8 cellular contexts compared by ENCODE assay signal in genomic region chr20:34708621-34709043, GRCh38. TPM values are rescaled to one million over a fixed set of nuclear protein-coding genes. Genes with fewer than 3 reads are reported as not detected.
A peak's percentile ranks its signal among the peaks of the same experiment; 100 is the strongest.
DNase-seq lines count a peak whose midpoint lies in the region; ATAC-seq and TF ChIP-seq lines count a peak whose summit lies in the region.

No MANE protein-coding gene starts in this region.

- peak overlapping the region; percentile 76 for H3K27ac Mint-ChIP-seq in T-helper 2 cell treated with Interferon-gamma antibody and Interleukin-4, amounts not matched to agents 5 μg/mL and 100 μg/mL, for 36 hours
- H3K27ac Mint-ChIP-seq in MCF 10A (ENCODE audit: low read depth, unreplicated experiment) = no peak overlapping the region

- H3K9me3 Mint-ChIP-seq in T-helper 2 cell treated with Interferon-gamma antibody and Interleukin-4, amounts not matched to agents 5 μg/mL and 100 μg/mL, for 36 hours = no peaks in the 10 kb centered on the region
- H3K9me3 Mint-ChIP-seq in MCF 10A (ENCODE audit: unreplicated experiment) = no peaks in the 10 kb centered on the region

- peak; percentile 11 for ATAC-seq in GM19023 (IDR thresholded peaks at IDR 0.05; ENCODE audit: unreplicated experiment)

- H3K4me1 Mint-ChIP-seq in T-helper 2 cell treated with Interferon-gamma antibody and Interleukin-4, amounts not matched to agents 5 μg/mL and 100 μg/mL, for 36 hours (ENCODE audit: low read depth) = peaks cover 30% of the 10 kb centered on the region
- H3K4me1 Mint-ChIP-seq in MCF 10A (ENCODE audit: insufficient read depth, unreplicated experiment) = peaks cover 25% of the 10 kb centered on the region

- CTCF ChIA-PET in MCF 10A (lab: Yijun Ruan, JAX) = interaction anchor here (0.6 to 1.6 kb wide), 12 partner anchors 14 to 396 kb away, joined by 3 to 16 read pairs (median 3); no protein-coding TSS in a partner anchor

- peaks cover 7% of the 10 kb centered on the region for H3K27me3 Mint-ChIP-seq in T-helper 2 cell treated with Interferon-gamma antibody and Interleukin-4, amounts not matched to agents 5 μg/mL and 100 μg/mL, for 36 hours (ENCODE audit: low read depth)
- H3K27me3 Mint-ChIP-seq in MCF 10A (ENCODE audit: insufficient read depth, unreplicated experiment) = no peaks in the 10 kb centered on the region

- intact Hi-C loops in MCF 10A (cut with micrococcal nuclease) = loop anchor here (5.0 kb wide), 1 partner anchor 396 kb away; no protein-coding TSS in a partner anchor

- in situ Hi-C loops in KBM-7 (cut with MboI; ENCODE audit: low pct_unique_long_range_greater_than_20kb, low sequenced_read_pairs) = loop anchor here (10.0 to 25.0 kb wide), 2 partner anchors 174 to 396 kb away; partner anchors contain the start of gene AHCY

- BruUV-seq in MCF 10A (replicated peaks; lab: Mats Ljungman, UMichigan) = no TSS peak

- H3K4me3 Mint-ChIP-seq in T-helper 2 cell treated with Interferon-gamma antibody and Interleukin-4, amounts not matched to agents 5 μg/mL and 100 μg/mL, for 36 hours = peak overlapping the region; percentile 85
- peak overlapping the region; percentile 80 for H3K4me3 Mint-ChIP-seq in MCF 10A (ENCODE audit: unreplicated experiment)

- DNase-seq in AG09319 (ENCODE audit: extremely low read depth, low read depth) (no peak), KBM-7 (peak; percentile 76), MCF 10A (ENCODE audit: unreplicated experiment) (peak; percentile 33), iris pigment epithelial cell (ENCODE audit: low read depth) (peak; percentile 43), NCI-H446 (lab: John Stamatoyannopoulos, UW) (no peak)
- DNase-seq in T-helper 2 cell treated with Interferon-gamma antibody and Interleukin-4, amounts not matched to agents 5 μg/mL and 100 μg/mL, for 36 hours (ENCODE audit: low spot score) = peak; percentile 56
- DNase-seq in stimulated activated CD4-positive, alpha-beta T cell treated with anti-CD3 and anti-CD28 coated beads, Interleukin-12 subunit alpha, Interleukin-12 subunit beta, amount 100 ng/mL, for 48 hours (ENCODE audit: low read depth in 2 of 3, low spot score in 1 of 3) = peak in 2 of 3 donors; percentile 41 to 56

- TF ChIP-seq CTCF in AG09319 (IDR thresholded peaks at IDR 0.05; ENCODE audit: low read depth, low read length) (peak; percentile 62), MCF 10A (IDR thresholded peaks at IDR 0.05; ENCODE audit: unreplicated experiment) (peak; percentile 10)

- H3K36me3 Mint-ChIP-seq in T-helper 2 cell treated with Interferon-gamma antibody and Interleukin-4, amounts not matched to agents 5 μg/mL and 100 μg/mL, for 36 hours (ENCODE audit: low read depth) = peaks cover 4% of the 10 kb centered on the region
- peaks cover 6% of the 10 kb centered on the region for H3K36me3 Mint-ChIP-seq in MCF 10A (ENCODE audit: insufficient read depth, unreplicated experiment)

- POLR2A ChIA-PET in MCF 10A (lab: Yijun Ruan, JAX) = interaction anchor here (0.6 to 2.1 kb wide), 9 partner anchors 11 to 192 kb away, joined by 3 to 10 read pairs (median 3); partner anchors contain the start of genes DYNLRB1 and PIGU

RNA-seq across cellular contexts. Expression of gene TP53INP2, which starts 4.5 kb away (rescaled TPM):
- 1.8 and 3.6 TPM in 2 replicates for total RNA-seq in MCF 10A (2022)

RNA-seq across cellular contexts. Expression of gene PIGU, which starts 31.7 kb away (rescaled TPM):
- 14.2 and 14.5 TPM in 2 replicates for total RNA-seq in MCF 10A (2022)

Comparison
In these comparisons a context has a peak if more than half of its experiments do, and no peak if none do; other contexts are left out.
1. DNase-seq: peak in KBM-7 (single experiment), T-helper 2 cell treated with Interferon-gamma antibody and Interleukin-4, amounts not matched to agents 5 μg/mL and 100 μg/mL, for 36 hours (single experiment), MCF 10A (single experiment), iris pigment epithelial cell (single experiment) and stimulated activated CD4-positive, alpha-beta T cell treated with anti-CD3 and anti-CD28 coated beads, Interleukin-12 subunit alpha, Interleukin-12 subunit beta, amount 100 ng/mL, for 48 hours (2 of 3); none in AG09319 (single experiment) and NCI-H446 (0 of 2).